8 cellular contexts compared by ENCODE assay signal in genomic region chr11:69640995-69641581, GRCh38. TPM values are rescaled to one million over a fixed set of nuclear protein-coding genes. Genes with fewer than 3 reads are reported as not detected.
DNase-seq lines count a peak whose midpoint lies in the region; ATAC-seq and TF ChIP-seq lines count a peak whose summit lies in the region.

CCND1 (plus strand) TSS chr11:69641156; CDS start chr11:69641314, 158 bp downstream.

- H3K36me3 ChIP-seq in CD8-positive, alpha-beta T cell (ENCODE audit: insufficient read depth, low read length) = no peaks in the 10 kb centered on the region
- H3K36me3 ChIP-seq in RWPE2 (ENCODE audit: low read depth) = peaks cover 31% of the 10 kb centered on the region
- H3K36me3 ChIP-seq in brain microvascular endothelial cell (replicated peaks) = peaks cover 30% of the 10 kb centered on the region

- H3K4me3 Mint-ChIP-seq in CD8-positive, alpha-beta T cell = peak within 1 kb of the TSS; percentile 83

- intact Hi-C loops in CD8-positive, alpha-beta T cell (cut with DNase I, micrococcal nuclease) = loop anchor here (5.0 to 10.0 kb wide), 4 partner anchors 689 to 1056 kb away; partner anchors contain the start of genes CPT1A (in 1 of the 2), IGHMBP2 (in 1 of the 2) and MRPL21 (in 1 of the 2)

- no peak for TF ChIP-seq CTCF in CD8-positive, alpha-beta T cell (IDR thresholded peaks at IDR 0.05)
- no peak for TF ChIP-seq CTCF in RWPE2 (IDR thresholded peaks at IDR 0.05; ENCODE audit: poor library complexity, severe bottlenecking)
- TF ChIP-seq CTCF in brain microvascular endothelial cell (IDR thresholded peaks at IDR 0.05; ENCODE audit: low read depth, low read length, missing control alignments) = peak; percentile 52

- no peaks in the 10 kb centered on the region for H3K36me3 Mint-ChIP-seq in CD8-positive, alpha-beta T cell

- POLR2A ChIA-PET in CD8-positive, alpha-beta T cell (lab: Charles Lee) = no interaction called here

- H3K4me1 Mint-ChIP-seq in CD8-positive, alpha-beta T cell (ENCODE audit: low read depth) = peaks cover 34% of the 10 kb centered on the region

- CTCF ChIA-PET in CD8-positive, alpha-beta T cell (lab: Charles Lee) = interaction anchor here (4.3 kb wide), 1 partner anchor 541 kb away, joined by 69 read pairs; no protein-coding TSS in a partner anchor

- in situ Hi-C loops in brain microvascular endothelial cell (cut with HindIII; ENCODE audit: low pct_ligation_motif_present, low sequenced_read_pairs) = no loop called here

- ATAC-seq in CD8-positive, alpha-beta T cell = peak; percentile 26
- ATAC-seq in RWPE2 (ENCODE audit: low read depth) (peak; percentile 60), GM18867 (IDR thresholded peaks at IDR 0.05; ENCODE audit: unreplicated experiment) (no peak)

- no peaks in the 10 kb centered on the region for H3K9me3 Mint-ChIP-seq in CD8-positive, alpha-beta T cell

- H3K27me3 ChIP-seq in CD8-positive, alpha-beta T cell (ENCODE audit: insufficient read depth, low read length) = peaks cover 14% of the 10 kb centered on the region
- H3K27me3 ChIP-seq in RWPE2 (ENCODE audit: insufficient read depth, poor library complexity, severe bottlenecking) (no peaks in the 10 kb centered on the region), brain microvascular endothelial cell (replicated peaks) (no peaks in the 10 kb centered on the region)

- H3K27ac Mint-ChIP-seq in CD8-positive, alpha-beta T cell = no peak within 1 kb of the TSS

- no peaks in the 10 kb centered on the region for H3K9me3 ChIP-seq in CD8-positive, alpha-beta T cell (ENCODE audit: low read length)
- no peaks in the 10 kb centered on the region for H3K9me3 ChIP-seq in RWPE2 (ENCODE audit: severe bottlenecking)

- no peak within 1 kb of the TSS for H3K27ac ChIP-seq in CD8-positive, alpha-beta T cell (ENCODE audit: low read depth, low read length)
- H3K27ac ChIP-seq in RWPE2 (ENCODE audit: poor library complexity, severe bottlenecking) = peak within 1 kb of the TSS; percentile 89
- H3K27ac ChIP-seq in brain microvascular endothelial cell = peak within 1 kb of the TSS; percentile 87

- peaks cover 41% of the 10 kb centered on the region for H3K4me1 ChIP-seq in CD8-positive, alpha-beta T cell (ENCODE audit: insufficient read depth, low read length)
- peaks cover 9% of the 10 kb centered on the region for H3K4me1 ChIP-seq in RWPE2 (ENCODE audit: insufficient read depth, poor library complexity, severe bottlenecking)

- peak in 1 of 7 experiments; percentile 15 for DNase-seq in CD8-positive, alpha-beta T cell
- peak; percentile 57 for DNase-seq in HK-2 (ENCODE audit: unreplicated experiment)
- peak; percentile 76 for DNase-seq in RWPE2 (ENCODE audit: low spot score)
- DNase-seq in brain microvascular endothelial cell = peak; percentile 90
- DNase-seq in renal cortical epithelial cell (ENCODE audit: low read depth) = peak; percentile 82
- no peak for DNase-seq in AML-193 (lab: John Stamatoyannopoulos, UW)

- H3K4me3 ChIP-seq in CD8-positive, alpha-beta T cell (ENCODE audit: low read depth, low read length) = peak within 1 kb of the TSS; percentile 39
- H3K4me3 ChIP-seq in RWPE2 (ENCODE audit: severe bottlenecking) (peak within 1 kb of the TSS; percentile 88), brain microvascular endothelial cell (ENCODE audit: low read depth, low read length) (peak within 1 kb of the TSS; percentile 98), iPS-11a (ENCODE audit: low read depth, low read length) (peak within 1 kb of the TSS; percentile 93)

- peaks cover 31% of the 10 kb centered on the region for H3K27me3 Mint-ChIP-seq in CD8-positive, alpha-beta T cell (ENCODE audit: low read depth)

RNA-seq across cellular contexts. Expression of gene CCND1, which starts in this region (rescaled TPM):
- 1 to 10 TPM; 6.6 to 7.1 TPM for total RNA-seq in CD8-positive, alpha-beta T cell
- 225 and 668 TPM in 2 replicates for total RNA-seq in renal cortical epithelial cell

Comparison
In these comparisons a context has a peak if more than half of its experiments do, and no peak if none do; other contexts are left out.
1. RNA of gene CCND1 (total RNA-seq): 225 to 668 TPM in renal cortical epithelial cell; 6.6 to 7.1 TPM in CD8-positive, alpha-beta T cell; every median in the first group is over 10 times any median in the second.
2. DNase-seq: peak in HK-2 (single experiment), RWPE2 (single experiment), brain microvascular endothelial cell (single experiment) and renal cortical epithelial cell (single experiment); none in AML-193 (0 of 2).
3. H3K4me3 ChIP-seq: peak in every context shown above with its lines; median percentile 98 in brain microvascular endothelial cell; 93 in iPS-11a; 88 in RWPE2; 39 in CD8-positive, alpha-beta T cell.